ENCODE assay signal across 22 cellular contexts in genomic region chr2:201996006-201996405, GRCh38. TPM values are rescaled to one million over a fixed set of nuclear protein-coding genes. Genes with fewer than 3 reads are reported as not detected.
A peak's percentile ranks its signal among the peaks of the same experiment; 100 is the strongest.
DNase-seq lines count a peak whose midpoint lies in the region; ATAC-seq and TF ChIP-seq lines count a peak whose summit lies in the region.
"Had no signal": no experiment of that assay in that cellular context is flagged by ENCODE, and none has a peak within 500 bp of the region (broad histone marks: within the 10 kb centered on the region; RNA-seq: fewer than 3 reads in every experiment).

No MANE protein-coding gene starts in this region.

- no peak for TF ChIP-seq POLR2A in body of pancreas (IDR thresholded peaks at IDR 0.05)

- H3K4me3 ChIP-seq in body of pancreas (no peak overlapping the region), skin epidermis (no peak overlapping the region)
- H3K4me3 ChIP-seq: BLaER1, HAP-1, transverse colon had no signal

- no peaks in the 10 kb centered on the region for H3K9me3 ChIP-seq in body of pancreas
- H3K9me3 ChIP-seq: BLaER1, HAP-1, transverse colon had no signal

- no peaks in the 10 kb centered on the region for H3K27me3 ChIP-seq in body of pancreas
- H3K27me3 ChIP-seq: BLaER1, transverse colon had no signal

- peak in 2 of 3 experiments; percentile 14 to 20 for DNase-seq in NCI-H1417 (lab: John Stamatoyannopoulos, UW)
- DNase-seq in NCI-H1417 treated with DMSO at 0.1 percent for 48 hours (lab: John Stamatoyannopoulos, UW), result no peak
- peak in 3 of 4 donors; percentile 10 to 32 (median 15) for DNase-seq in body of pancreas
- DNase-seq in iPS-NIHi11 (ENCODE audit: low spot score), result peak; percentile 78
- DNase-seq: activated gamma-delta T cell; cerebellar nuclear complex; effector memory CD8-positive, alpha-beta T cell; left ventricle myocardium superior; MM.1S; NCI-H187 treated with DMSO at 0.1 percent for 48 hours; NCI-H510A; stimulated activated CD4-positive, alpha-beta T cell treated with anti-CD3 and anti-CD28 coated beads, Interleukin-15, amount 100 ng/mL, for 24 hours; stimulated activated naive CD4-positive, alpha-beta T cell; T1000; transverse colon had no signal

- H3K27ac ChIP-seq in body of pancreas (peak overlapping the region in 3 of 4 donors; percentile 51 to 70 (median 69)), skin epidermis (peak overlapping the region in 17 of 21 experiments; percentile 2 to 86 (median 64))
- H3K27ac ChIP-seq: 22Rv1, BLaER1, transverse colon had no signal

- H3K4me1 ChIP-seq in body of pancreas, result peaks cover 8% of the 10 kb centered on the region
- H3K4me1 ChIP-seq: HAP-1 had no signal

- WGBS in body of pancreas, 2 donors, result 46 to 57% methylated on average over 11 of the region's 11 CpGs

- ATAC-seq in body of pancreas, result peak; percentile 73
- no peak for ATAC-seq in GM21390 (IDR thresholded peaks at IDR 0.05; ENCODE audit: unreplicated experiment)
- ATAC-seq in GM19351 (IDR thresholded peaks at IDR 0.05; ENCODE audit: unreplicated experiment), result no peak
- ATAC-seq in HG02970 (IDR thresholded peaks at IDR 0.05; ENCODE audit: low FRiP score, unreplicated experiment), result no peak
- ATAC-seq: effector memory CD8-positive, alpha-beta T cell; left ventricle myocardium superior had no signal

- no peaks in the 10 kb centered on the region for H3K36me3 ChIP-seq in body of pancreas (replicated peaks in 1 of 2; ENCODE audit: insufficient read depth in 1 of 2, low read depth in 2 of 2)
- H3K36me3 ChIP-seq: BLaER1, HAP-1, transverse colon had no signal

- TF ChIP-seq CTCF in body of pancreas (IDR thresholded peaks at IDR 0.05), result no peak

- intact Hi-C loops in body of pancreas (cut with DNase I), result no loop called here

RNA-seq across cellular contexts. Expression of gene FZD7, which starts 37.6 kb away (rescaled TPM):
- total RNA-seq in body of pancreas, result 1 to 10 TPM in 1 of 2 donors, under 1 TPM in 1; 0.66 to 2.9 TPM
